Comparison of ENCODE assay signal across 1 cellular context in the genomic region with DNA sequence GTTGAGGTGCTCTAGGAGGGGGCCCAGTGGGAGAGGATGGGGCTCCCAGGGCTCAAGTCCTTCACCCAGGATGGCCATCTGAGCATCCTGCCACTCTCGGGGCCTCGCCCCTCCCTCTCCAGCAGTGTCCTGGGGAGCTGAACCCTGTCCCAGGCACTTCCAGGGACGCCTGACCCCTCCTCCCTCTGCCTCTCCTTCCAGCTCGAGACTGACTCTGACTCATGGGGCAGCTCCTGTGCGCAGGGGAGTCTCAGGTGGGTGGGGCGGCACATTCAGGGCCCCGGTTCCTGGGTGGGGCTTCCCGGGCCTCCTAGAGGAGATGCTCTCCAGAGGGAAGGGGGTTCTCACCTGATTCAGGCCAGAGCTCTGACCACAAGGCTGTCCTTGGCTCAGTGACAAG.
TF ChIP-seq lines count a peak whose summit lies in the region.

No MANE protein-coding gene starts in this region.

TF ChIP-seq in K562, 482 proteins besides CTCF, POLR2A, EP300 and RAD21:
- TF ChIP-seq ZNF184 (CRISPR knock-in tag; IDR thresholded peaks at IDR 0.05) (peak; percentile 73; the same call in 1 of the 2 replicates), NCOA2 (IDR thresholded peaks at IDR 0.05; ENCODE audit: partially characterized antibody in 2 of 2) (no peak), MYNN (IDR thresholded peaks at IDR 0.05) (no peak), MYNN (CRISPR knock-in tag; IDR thresholded peaks at IDR 0.05) (0 out of 2 replicates have a peak, but pooled peaks have one; percentile 4)
- TF ChIP-seq, protein P1, sequence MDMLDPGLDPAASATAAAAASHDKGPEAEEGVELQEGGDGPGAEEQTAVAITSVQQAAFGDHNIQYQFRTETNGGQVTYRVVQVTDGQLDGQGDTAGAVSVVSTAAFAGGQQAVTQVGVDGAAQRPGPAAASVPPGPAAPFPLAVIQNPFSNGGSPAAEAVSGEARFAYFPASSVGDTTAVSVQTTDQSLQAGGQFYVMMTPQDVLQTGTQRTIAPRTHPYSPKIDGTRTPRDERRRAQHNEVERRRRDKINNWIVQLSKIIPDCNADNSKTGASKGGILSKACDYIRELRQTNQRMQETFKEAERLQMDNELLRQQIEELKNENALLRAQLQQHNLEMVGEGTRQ (CRISPR knock-in tag; IDR thresholded peaks at IDR 0.05) = peak; percentile 20; the same call in 1 of the 2 replicates
